In the genomic region with DNA sequence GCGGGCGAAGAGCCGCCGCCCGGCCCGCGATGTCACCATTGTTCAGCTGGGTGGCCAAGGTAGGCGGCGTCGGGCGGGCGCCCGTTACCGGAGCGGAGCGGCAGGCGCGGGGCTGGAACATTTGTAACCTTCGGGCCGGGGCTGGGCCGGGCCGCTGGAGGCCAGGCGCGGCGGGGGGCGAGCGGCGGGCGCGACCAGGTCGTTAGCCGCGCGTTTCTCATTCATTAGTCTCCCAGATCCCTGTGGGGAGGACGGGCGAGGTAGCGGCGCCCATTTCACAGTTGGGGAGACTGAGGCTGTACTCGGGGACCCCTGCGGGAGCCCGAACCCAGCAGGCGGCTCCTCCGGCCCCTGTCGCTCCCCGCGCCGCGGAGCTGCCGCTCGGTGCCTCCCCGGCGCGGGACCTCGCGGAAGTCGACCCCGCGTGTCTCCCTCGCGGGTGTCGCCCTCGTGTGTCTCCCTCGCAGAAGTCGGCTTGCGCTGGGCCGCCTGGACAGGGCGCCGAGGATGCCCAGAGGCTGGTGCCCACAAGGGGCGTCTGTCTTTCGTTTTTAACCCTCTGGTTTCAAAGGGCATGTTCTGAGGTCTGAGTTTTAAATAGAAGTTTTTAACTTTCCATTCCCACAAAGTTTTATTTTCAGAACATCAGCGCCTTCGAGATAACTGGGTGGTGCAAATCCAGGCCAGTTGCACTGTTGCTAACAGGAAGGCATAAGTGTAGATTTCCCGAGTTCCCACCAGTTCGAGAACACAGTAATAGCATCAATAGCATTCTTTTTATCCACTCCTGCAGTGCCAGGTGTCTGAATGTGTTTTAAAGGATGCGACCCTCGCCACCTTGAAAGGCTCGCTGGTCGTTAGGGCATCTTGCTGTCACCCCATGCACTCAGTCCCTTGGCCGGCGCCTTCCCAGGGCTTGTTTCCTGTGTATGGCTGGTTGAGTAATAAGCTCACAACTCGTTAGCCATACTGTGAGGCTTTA, we compare ENCODE assay signal across 1 cellular context.
TF ChIP-seq lines count a peak whose summit lies in the region.

No MANE protein-coding gene starts in this region.

TF ChIP-seq in HepG2, 621 proteins besides CTCF, POLR2A, EP300 and RAD21 (continued from another document and continues in another):
- no peak for TF ChIP-seq ZBTB34 (CRISPR knock-in tag; IDR thresholded peaks at IDR 0.05)
- TF ChIP-seq CAMTA2 (CRISPR knock-in tag; IDR thresholded peaks at IDR 0.05; ENCODE audit: borderline replicate concordance), result no peak
- no peak for TF ChIP-seq KLF6 (CRISPR knock-in tag; IDR thresholded peaks at IDR 0.05)
- TF ChIP-seq NR2F1 (CRISPR knock-in tag; IDR thresholded peaks at IDR 0.05), result 0 out of 4 replicates have a peak, but pooled peaks of 1 of the 2 experiments have one; percentile 15
- no peak for TF ChIP-seq ZNF761 (CRISPR knock-in tag; conservative IDR thresholded peaks at IDR 0.05)
- no peak for TF ChIP-seq SOX13 (IDR thresholded peaks at IDR 0.05)
- TF ChIP-seq SOX13 (CRISPR knock-in tag; conservative IDR thresholded peaks at IDR 0.05 in 1 of 2, IDR thresholded peaks at IDR 0.05 in 1 of 2), result no peak
- no peak for TF ChIP-seq ATF5 (CRISPR knock-in tag; IDR thresholded peaks at IDR 0.05; ENCODE audit: low read depth)
- 0 out of 2 replicates have a peak, but pooled peaks have one; percentile 23 for TF ChIP-seq IRF2 (CRISPR knock-in tag; IDR thresholded peaks at IDR 0.05)
- TF ChIP-seq TEAD3 (CRISPR knock-in tag; optimal IDR thresholded peaks at IDR 0.05; ENCODE audit: borderline replicate concordance), result no peak
- TF ChIP-seq SKIL (CRISPR knock-in tag; IDR thresholded peaks at IDR 0.05; ENCODE audit: borderline replicate concordance), result no peak
- TF ChIP-seq ISL2 (CRISPR knock-in tag; IDR thresholded peaks at IDR 0.05), result no peak
- TF ChIP-seq, protein P1, sequence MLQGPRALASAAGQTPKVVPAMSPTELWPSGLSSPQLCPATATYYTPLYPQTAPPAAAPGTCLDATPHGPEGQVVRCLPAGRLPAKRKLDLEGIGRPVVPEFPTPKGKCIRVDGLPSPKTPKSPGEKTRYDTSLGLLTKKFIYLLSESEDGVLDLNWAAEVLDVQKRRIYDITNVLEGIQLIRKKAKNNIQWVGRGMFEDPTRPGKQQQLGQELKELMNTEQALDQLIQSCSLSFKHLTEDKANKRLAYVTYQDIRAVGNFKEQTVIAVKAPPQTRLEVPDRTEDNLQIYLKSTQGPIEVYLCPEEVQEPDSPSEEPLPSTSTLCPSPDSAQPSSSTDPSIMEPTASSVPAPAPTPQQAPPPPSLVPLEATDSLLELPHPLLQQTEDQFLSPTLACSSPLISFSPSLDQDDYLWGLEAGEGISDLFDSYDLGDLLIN (CRISPR knock-in tag; IDR thresholded peaks at IDR 0.05; ENCODE audit: borderline replicate concordance), result no peak
- TF ChIP-seq NFE2 (CRISPR knock-in tag; IDR thresholded peaks at IDR 0.05), result no peak
- peak; percentile 47; the same call in 1 of the 2 replicates for TF ChIP-seq ZFP91 (CRISPR knock-in tag; IDR thresholded peaks at IDR 0.05; ENCODE audit: borderline replicate concordance)
- TF ChIP-seq ZNF709 (CRISPR knock-in tag; IDR thresholded peaks at IDR 0.05), result 0 out of 2 replicates have a peak, but pooled peaks have one; percentile 37
- TF ChIP-seq TGIF2 (CRISPR knock-in tag; IDR thresholded peaks at IDR 0.05), result 0 out of 2 replicates have a peak, but pooled peaks have one; percentile 50
- TF ChIP-seq, protein P2, sequence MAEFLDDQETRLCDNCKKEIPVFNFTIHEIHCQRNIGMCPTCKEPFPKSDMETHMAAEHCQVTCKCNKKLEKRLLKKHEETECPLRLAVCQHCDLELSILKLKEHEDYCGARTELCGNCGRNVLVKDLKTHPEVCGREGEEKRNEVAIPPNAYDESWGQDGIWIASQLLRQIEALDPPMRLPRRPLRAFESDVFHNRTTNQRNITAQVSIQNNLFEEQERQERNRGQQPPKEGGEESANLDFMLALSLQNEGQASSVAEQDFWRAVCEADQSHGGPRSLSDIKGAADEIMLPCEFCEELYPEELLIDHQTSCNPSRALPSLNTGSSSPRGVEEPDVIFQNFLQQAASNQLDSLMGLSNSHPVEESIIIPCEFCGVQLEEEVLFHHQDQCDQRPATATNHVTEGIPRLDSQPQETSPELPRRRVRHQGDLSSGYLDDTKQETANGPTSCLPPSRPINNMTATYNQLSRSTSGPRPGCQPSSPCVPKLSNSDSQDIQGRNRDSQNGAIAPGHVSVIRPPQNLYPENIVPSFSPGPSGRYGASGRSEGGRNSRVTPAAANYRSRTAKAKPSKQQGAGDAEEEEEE (CRISPR knock-in tag; IDR thresholded peaks at IDR 0.05; ENCODE audit: borderline replicate concordance), result no peak
- TF ChIP-seq ONECUT2 (CRISPR knock-in tag; IDR thresholded peaks at IDR 0.05), result no peak
- TF ChIP-seq ZNF251 (CRISPR knock-in tag; IDR thresholded peaks at IDR 0.05), result no peak
- TF ChIP-seq ZNF569 (CRISPR knock-in tag; IDR thresholded peaks at IDR 0.05; ENCODE audit: borderline replicate concordance), result no peak
- TF ChIP-seq, protein P3, sequence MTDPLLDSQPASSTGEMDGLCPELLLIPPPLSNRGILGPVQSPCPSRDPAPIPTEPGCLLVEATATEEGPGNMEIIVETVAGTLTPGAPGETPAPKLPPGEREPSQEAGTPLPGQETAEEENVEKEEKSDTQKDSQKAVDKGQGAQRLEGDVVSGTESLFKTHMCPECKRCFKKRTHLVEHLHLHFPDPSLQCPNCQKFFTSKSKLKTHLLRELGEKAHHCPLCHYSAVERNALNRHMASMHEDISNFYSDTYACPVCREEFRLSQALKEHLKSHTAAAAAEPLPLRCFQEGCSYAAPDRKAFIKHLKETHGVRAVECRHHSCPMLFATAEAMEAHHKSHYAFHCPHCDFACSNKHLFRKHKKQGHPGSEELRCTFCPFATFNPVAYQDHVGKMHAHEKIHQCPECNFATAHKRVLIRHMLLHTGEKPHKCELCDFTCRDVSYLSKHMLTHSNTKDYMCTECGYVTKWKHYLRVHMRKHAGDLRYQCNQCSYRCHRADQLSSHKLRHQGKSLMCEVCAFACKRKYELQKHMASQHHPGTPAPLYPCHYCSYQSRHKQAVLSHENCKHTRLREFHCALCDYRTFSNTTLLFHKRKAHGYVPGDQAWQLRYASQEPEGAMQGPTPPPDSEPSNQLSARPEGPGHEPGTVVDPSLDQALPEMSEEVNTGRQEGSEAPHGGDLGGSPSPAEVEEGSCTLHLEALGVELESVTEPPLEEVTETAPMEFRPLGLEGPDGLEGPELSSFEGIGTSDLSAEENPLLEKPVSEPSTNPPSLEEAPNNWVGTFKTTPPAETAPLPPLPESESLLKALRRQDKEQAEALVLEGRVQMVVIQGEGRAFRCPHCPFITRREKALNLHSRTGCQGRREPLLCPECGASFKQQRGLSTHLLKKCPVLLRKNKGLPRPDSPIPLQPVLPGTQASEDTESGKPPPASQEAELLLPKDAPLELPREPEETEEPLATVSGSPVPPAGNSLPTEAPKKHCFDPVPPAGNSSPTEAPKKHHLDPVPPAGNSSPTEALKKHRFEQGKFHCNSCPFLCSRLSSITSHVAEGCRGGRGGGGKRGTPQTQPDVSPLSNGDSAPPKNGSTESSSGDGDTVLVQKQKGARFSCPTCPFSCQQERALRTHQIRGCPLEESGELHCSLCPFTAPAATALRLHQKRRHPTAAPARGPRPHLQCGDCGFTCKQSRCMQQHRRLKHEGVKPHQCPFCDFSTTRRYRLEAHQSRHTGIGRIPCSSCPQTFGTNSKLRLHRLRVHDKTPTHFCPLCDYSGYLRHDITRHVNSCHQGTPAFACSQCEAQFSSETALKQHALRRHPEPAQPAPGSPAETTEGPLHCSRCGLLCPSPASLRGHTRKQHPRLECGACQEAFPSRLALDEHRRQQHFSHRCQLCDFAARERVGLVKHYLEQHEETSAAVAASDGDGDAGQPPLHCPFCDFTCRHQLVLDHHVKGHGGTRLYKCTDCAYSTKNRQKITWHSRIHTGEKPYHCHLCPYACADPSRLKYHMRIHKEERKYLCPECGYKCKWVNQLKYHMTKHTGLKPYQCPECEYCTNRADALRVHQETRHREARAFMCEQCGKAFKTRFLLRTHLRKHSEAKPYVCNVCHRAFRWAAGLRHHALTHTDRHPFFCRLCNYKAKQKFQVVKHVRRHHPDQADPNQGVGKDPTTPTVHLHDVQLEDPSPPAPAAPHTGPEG (CRISPR knock-in tag; IDR thresholded peaks at IDR 0.05), result no peak
- peak; percentile 34; the same call in 1 of the 2 replicates for TF ChIP-seq ZNF563 (CRISPR knock-in tag; IDR thresholded peaks at IDR 0.05)
- peak; percentile 56 for TF ChIP-seq IKZF4 (CRISPR knock-in tag; IDR thresholded peaks at IDR 0.05; ENCODE audit: borderline replicate concordance, low read depth, not compliant biosample characterization)
- TF ChIP-seq ZBTB33 (CRISPR knock-in tag; IDR thresholded peaks at IDR 0.05), result 0 out of 2 replicates have a peak, but pooled peaks have one; percentile 23
- TF ChIP-seq CSRNP2 (CRISPR knock-in tag; conservative IDR thresholded peaks at IDR 0.05; ENCODE audit: low read depth), result no peak
- no peak for TF ChIP-seq ZNF430 (CRISPR knock-in tag; IDR thresholded peaks at IDR 0.05)
- no peak for TF ChIP-seq ZBTB20 (CRISPR knock-in tag; IDR thresholded peaks at IDR 0.05; ENCODE audit: borderline replicate concordance, low read depth)
- TF ChIP-seq SMAD3 (CRISPR knock-in tag; IDR thresholded peaks at IDR 0.05), result no peak
- no peak for TF ChIP-seq ZNF776 (CRISPR knock-in tag; IDR thresholded peaks at IDR 0.05)
- no peak for TF ChIP-seq ZBTB1 (CRISPR knock-in tag; IDR thresholded peaks at IDR 0.05; ENCODE audit: borderline replicate concordance)
